In the genomic region with DNA sequence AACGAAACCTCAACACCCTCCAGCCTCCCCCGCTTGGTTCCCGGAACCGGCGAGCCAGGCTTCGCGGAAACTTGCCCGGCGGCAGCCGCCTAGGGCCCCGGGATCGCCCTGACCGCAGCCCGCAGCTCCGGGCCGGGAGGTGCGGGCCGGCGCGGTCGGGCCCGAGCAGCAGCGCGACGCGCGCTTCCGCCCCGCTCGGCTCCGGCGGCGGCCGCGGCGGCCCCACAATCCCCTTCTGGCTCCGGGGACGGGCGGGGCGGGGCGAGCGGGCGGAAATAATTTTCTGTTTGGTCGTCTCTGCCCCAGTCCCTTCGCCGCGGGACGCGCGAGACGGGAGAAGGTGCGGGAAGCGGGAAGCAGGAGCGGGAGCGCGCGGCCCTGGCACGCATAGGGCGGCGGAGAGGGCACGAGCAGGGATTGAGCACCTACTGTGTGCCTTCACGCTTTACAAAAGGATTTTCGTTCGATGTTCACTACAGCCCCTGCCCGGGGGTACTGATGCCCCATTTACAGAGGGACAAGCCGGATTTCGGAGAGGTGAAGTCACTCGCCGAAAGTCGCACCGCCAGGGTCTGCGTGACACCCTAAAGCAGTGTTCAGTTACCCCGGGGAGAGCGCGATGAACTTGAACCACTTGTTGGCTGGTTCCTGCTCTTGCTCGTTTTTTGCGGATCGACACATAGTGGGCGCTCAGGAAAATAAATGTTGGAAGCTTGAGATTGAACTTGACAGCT, we compare ENCODE assay signal across 8 cellular contexts. TPM values are rescaled to one million over a fixed set of nuclear protein-coding genes. Genes with fewer than 3 reads are reported as not detected.
DNase-seq lines count a peak whose midpoint lies in the region; ATAC-seq and TF ChIP-seq lines count a peak whose summit lies in the region.

No MANE protein-coding gene starts in this region.

- H3K27me3 ChIP-seq in Peyer's patch = no peaks in the 10 kb centered on the region

- H3K9me3 ChIP-seq in Peyer's patch = no peaks in the 10 kb centered on the region

- H3K4me1 Mint-ChIP-seq in IgD-negative memory B cell = peaks cover 17 to 23% (median 20%) of the 10 kb centered on the region in 3 donors
- peaks cover 46% of the 10 kb centered on the region for H3K4me1 Mint-ChIP-seq in activated T-helper 2 cell treated with anti-CD3 and anti-CD28 coated beads, Interferon-gamma antibody, Interleukin-2, Interleukin-4, amounts not matched to agents 10 μg/mL and 5 μg/mL and 100 μg/mL, durations not matched to agents 14 hours and 24 hours and 36 hours (ENCODE audit: low read depth)
- H3K4me1 Mint-ChIP-seq in naive thymus-derived CD8-positive, alpha-beta T cell = peaks cover 31 to 50% (median 47%) of the 10 kb centered on the region in 4 donors
- peaks cover 46% of the 10 kb centered on the region for H3K4me1 Mint-ChIP-seq in stimulated activated effector memory CD8-positive, alpha-beta T cell treated with anti-CD3 and anti-CD28 coated beads, Interleukin-12 subunit alpha, Interleukin-12 subunit beta, amount 100 ng/mL, for 72 hours

- H3K4me1 ChIP-seq in Peyer's patch = peaks cover 0 to 25% (median 4%) of the 10 kb centered on the region in 4 donors

- TF ChIP-seq POLR2A in Peyer's patch (IDR thresholded peaks at IDR 0.05) = peak; percentile 83 to 85

- ATAC-seq in GM19025 (IDR thresholded peaks at IDR 0.05; ENCODE audit: low read depth, unreplicated experiment) = peak; percentile 29
- ATAC-seq in naive thymus-derived CD8-positive, alpha-beta T cell = peak; percentile 41 to 48
- ATAC-seq in stimulated activated effector memory CD8-positive, alpha-beta T cell treated with anti-CD3 and anti-CD28 coated beads, Interleukin-12 subunit alpha, Interleukin-12 subunit beta, amount 100 ng/mL, for 72 hours = peak; percentile 37

- H3K36me3 Mint-ChIP-seq in IgD-negative memory B cell = no peaks in the 10 kb centered on the region
- peaks cover 21% of the 10 kb centered on the region for H3K36me3 Mint-ChIP-seq in activated T-helper 2 cell treated with anti-CD3 and anti-CD28 coated beads, Interferon-gamma antibody, Interleukin-2, Interleukin-4, amounts not matched to agents 10 μg/mL and 5 μg/mL and 100 μg/mL, durations not matched to agents 14 hours and 24 hours and 36 hours (ENCODE audit: low read depth)
- peaks cover 0 to 3% (median 0%) of the 10 kb centered on the region in 3 donors for H3K36me3 Mint-ChIP-seq in naive thymus-derived CD8-positive, alpha-beta T cell
- peaks cover 64% of the 10 kb centered on the region for H3K36me3 Mint-ChIP-seq in stimulated activated effector memory CD8-positive, alpha-beta T cell treated with anti-CD3 and anti-CD28 coated beads, Interleukin-12 subunit alpha, Interleukin-12 subunit beta, amount 100 ng/mL, for 72 hours

- H3K4me3 ChIP-seq in Peyer's patch (peak overlapping the region; percentile 87 to 97 (median 94)), fibroblast of mammary gland (ENCODE audit: control insufficient read depth, low read depth, low read length) (peak overlapping the region; percentile 80)

- TF ChIP-seq CTCF in AG09319 (IDR thresholded peaks at IDR 0.05; ENCODE audit: low read depth, low read length) (no peak), Peyer's patch (IDR thresholded peaks at IDR 0.05) (peak in 1 of 6 experiments; percentile 1), fibroblast of mammary gland (conservative IDR thresholded peaks at IDR 0.05; ENCODE audit: control insufficient read depth, insufficient read depth, low read depth, low read length) (no peak)

- peak; percentile 55 for DNase-seq in AG09319 (ENCODE audit: extremely low read depth, low read depth)
- peak; percentile 85 to 94 (median 94) for DNase-seq in Peyer's patch
- peak; percentile 74 for DNase-seq in activated T-helper 2 cell treated with anti-CD3 and anti-CD28 coated beads, Interferon-gamma antibody, Interleukin-2, Interleukin-4, amounts not matched to agents 10 μg/mL and 5 μg/mL and 100 μg/mL, durations not matched to agents 14 hours and 24 hours and 36 hours (ENCODE audit: low spot score)
- peak; percentile 75 for DNase-seq in fibroblast of mammary gland (ENCODE audit: low read depth)
- DNase-seq in naive thymus-derived CD8-positive, alpha-beta T cell = peak; percentile 57 to 84 (median 74)
- DNase-seq in stimulated activated effector memory CD8-positive, alpha-beta T cell treated with anti-CD3 and anti-CD28 coated beads, Interleukin-12 subunit alpha, Interleukin-12 subunit beta, amount 100 ng/mL, for 72 hours (ENCODE audit: low spot score in 2 of 2) = peak in 1 of 2 donors; percentile 90

- H3K27ac Mint-ChIP-seq in IgD-negative memory B cell = peak overlapping the region; percentile 82 to 97 (median 92)
- peak overlapping the region; percentile 99 for H3K27ac Mint-ChIP-seq in activated T-helper 2 cell treated with anti-CD3 and anti-CD28 coated beads, Interferon-gamma antibody, Interleukin-2, Interleukin-4, amounts not matched to agents 10 μg/mL and 5 μg/mL and 100 μg/mL, durations not matched to agents 14 hours and 24 hours and 36 hours
- peak overlapping the region; percentile 92 to 99 (median 97) for H3K27ac Mint-ChIP-seq in naive thymus-derived CD8-positive, alpha-beta T cell
- peak overlapping the region; percentile 100 for H3K27ac Mint-ChIP-seq in stimulated activated effector memory CD8-positive, alpha-beta T cell treated with anti-CD3 and anti-CD28 coated beads, Interleukin-12 subunit alpha, Interleukin-12 subunit beta, amount 100 ng/mL, for 72 hours

- H3K36me3 ChIP-seq in Peyer's patch = peaks cover 0 to 3% (median 0%) of the 10 kb centered on the region in 3 donors

- POLR2A ChIA-PET in naive thymus-derived CD8-positive, alpha-beta T cell (lab: Charles Lee) = interaction anchor here (0.9 to 22.8 kb wide), 9 partner anchors 8 to 449 kb away, joined by 3 to 395 read pairs (median 5); a partner anchor contains a TSS

- peak overlapping the region; percentile 76 to 98 (median 97) for H3K4me3 Mint-ChIP-seq in IgD-negative memory B cell
- peak overlapping the region; percentile 96 for H3K4me3 Mint-ChIP-seq in activated T-helper 2 cell treated with anti-CD3 and anti-CD28 coated beads, Interferon-gamma antibody, Interleukin-2, Interleukin-4, amounts not matched to agents 10 μg/mL and 5 μg/mL and 100 μg/mL, durations not matched to agents 14 hours and 24 hours and 36 hours (ENCODE audit: low read depth)
- peak overlapping the region; percentile 92 to 99 (median 98) for H3K4me3 Mint-ChIP-seq in naive thymus-derived CD8-positive, alpha-beta T cell
- H3K4me3 Mint-ChIP-seq in stimulated activated effector memory CD8-positive, alpha-beta T cell treated with anti-CD3 and anti-CD28 coated beads, Interleukin-12 subunit alpha, Interleukin-12 subunit beta, amount 100 ng/mL, for 72 hours = peak overlapping the region; percentile 99

- peak overlapping the region; percentile 89 to 99 (median 97) for H3K27ac ChIP-seq in Peyer's patch

- peaks cover 2% of the 10 kb centered on the region for H3K27me3 Mint-ChIP-seq in IgD-negative memory B cell
- H3K27me3 Mint-ChIP-seq in activated T-helper 2 cell treated with anti-CD3 and anti-CD28 coated beads, Interferon-gamma antibody, Interleukin-2, Interleukin-4, amounts not matched to agents 10 μg/mL and 5 μg/mL and 100 μg/mL, durations not matched to agents 14 hours and 24 hours and 36 hours (ENCODE audit: low read depth) = no peaks in the 10 kb centered on the region
- H3K27me3 Mint-ChIP-seq in naive thymus-derived CD8-positive, alpha-beta T cell = peaks cover 0 to 2% (median 0%) of the 10 kb centered on the region in 5 donors

- intact Hi-C loops in activated T-helper 2 cell treated with anti-CD3 and anti-CD28 coated beads, Interferon-gamma antibody, Interleukin-2, Interleukin-4, amounts not matched to agents 10 μg/mL and 5 μg/mL and 100 μg/mL, durations not matched to agents 14 hours and 24 hours and 36 hours (cut with micrococcal nuclease) = loop anchor here (5.0 kb wide), 2 partner anchors 150 to 170 kb away; a partner anchor contains a TSS

- H3K9me3 Mint-ChIP-seq in IgD-negative memory B cell = no peaks in the 10 kb centered on the region
- H3K9me3 Mint-ChIP-seq in activated T-helper 2 cell treated with anti-CD3 and anti-CD28 coated beads, Interferon-gamma antibody, Interleukin-2, Interleukin-4, amounts not matched to agents 10 μg/mL and 5 μg/mL and 100 μg/mL, durations not matched to agents 14 hours and 24 hours and 36 hours = peaks cover 5% of the 10 kb centered on the region
- no peaks in the 10 kb centered on the region for H3K9me3 Mint-ChIP-seq in naive thymus-derived CD8-positive, alpha-beta T cell
- H3K9me3 Mint-ChIP-seq in stimulated activated effector memory CD8-positive, alpha-beta T cell treated with anti-CD3 and anti-CD28 coated beads, Interleukin-12 subunit alpha, Interleukin-12 subunit beta, amount 100 ng/mL, for 72 hours = no peaks in the 10 kb centered on the region

RNA-seq across cellular contexts. Expression of a gene that starts 2.7 kb away (rescaled TPM):
- 7.9 TPM for polyA plus RNA-seq in IgD-negative memory B cell
- total RNA-seq in Peyer's patch = 100 to 1,000 TPM in 3 of 4 donors, 10 to 100 TPM in 1; 69.2 to 297 (median 190) TPM
- total RNA-seq in activated T-helper 2 cell treated with anti-CD3 and anti-CD28 coated beads, Interferon-gamma antibody, Interleukin-2, Interleukin-4, amounts not matched to agents 10 μg/mL and 5 μg/mL and 100 μg/mL, durations not matched to agents 14 hours and 24 hours and 36 hours = 211 and 213 TPM in 2 replicates
- total RNA-seq in naive thymus-derived CD8-positive, alpha-beta T cell = 100 to 1,000 TPM; 481 to 489 TPM
- polyA plus RNA-seq in naive thymus-derived CD8-positive, alpha-beta T cell = 10 to 100 TPM in 1 of 3 donors, 1 to 10 TPM in 2; 5.5 to 11.9 (median 8.3) TPM

RNA-seq across cellular contexts. Expression of a gene that starts 27.6 kb away (rescaled TPM):
- polyA plus RNA-seq in IgD-negative memory B cell = not detected
- total RNA-seq in Peyer's patch = 1 to 10 TPM in 1 of 4 donors, under 1 TPM in 1, not detected in 2; 0.54 to 3.3 TPM
- 34.9 TPM in 2 replicates for total RNA-seq in activated T-helper 2 cell treated with anti-CD3 and anti-CD28 coated beads, Interferon-gamma antibody, Interleukin-2, Interleukin-4, amounts not matched to agents 10 μg/mL and 5 μg/mL and 100 μg/mL, durations not matched to agents 14 hours and 24 hours and 36 hours
- total RNA-seq in naive thymus-derived CD8-positive, alpha-beta T cell = 1 to 10 TPM; 1.2 TPM
- under 1 TPM in 2 of 3 donors, not detected in 1; 0.04 to 0.10 TPM for polyA plus RNA-seq in naive thymus-derived CD8-positive, alpha-beta T cell

RNA-seq across cellular contexts. Expression of a gene that starts 27.8 kb away (rescaled TPM):
- polyA plus RNA-seq in IgD-negative memory B cell = 29.1 TPM
- 10 to 100 TPM; 10.7 to 55.0 (median 43.2) TPM for total RNA-seq in Peyer's patch
- 32.2 and 37.0 TPM in 2 replicates for total RNA-seq in activated T-helper 2 cell treated with anti-CD3 and anti-CD28 coated beads, Interferon-gamma antibody, Interleukin-2, Interleukin-4, amounts not matched to agents 10 μg/mL and 5 μg/mL and 100 μg/mL, durations not matched to agents 14 hours and 24 hours and 36 hours
- 10 to 100 TPM; 10.7 to 12.3 TPM for total RNA-seq in naive thymus-derived CD8-positive, alpha-beta T cell
- 10 to 100 TPM; 40.5 to 63.3 (median 46.2) TPM for polyA plus RNA-seq in naive thymus-derived CD8-positive, alpha-beta T cell

RNA-seq across cellular contexts. Expression of a gene that starts 45.8 kb away (rescaled TPM):
- polyA plus RNA-seq in IgD-negative memory B cell = not detected
- 10 to 100 TPM in 2 of 4 donors, 1 to 10 TPM in 2; 8.3 to 41.9 (median 14.5) TPM for total RNA-seq in Peyer's patch
- total RNA-seq in activated T-helper 2 cell treated with anti-CD3 and anti-CD28 coated beads, Interferon-gamma antibody, Interleukin-2, Interleukin-4, amounts not matched to agents 10 μg/mL and 5 μg/mL and 100 μg/mL, durations not matched to agents 14 hours and 24 hours and 36 hours = 5.8 and 7.4 TPM in 2 replicates
- not detected for total RNA-seq in naive thymus-derived CD8-positive, alpha-beta T cell
- under 1 TPM in 1 of 3 donors, not detected in 2; 0.08 TPM for polyA plus RNA-seq in naive thymus-derived CD8-positive, alpha-beta T cell

RNA-seq across cellular contexts. Expression of a gene that starts 50.2 kb away (rescaled TPM):
- polyA plus RNA-seq in IgD-negative memory B cell = 426 TPM
- total RNA-seq in Peyer's patch = 100 to 1,000 TPM; 106 to 165 (median 109) TPM
- 337 and 342 TPM in 2 replicates for total RNA-seq in activated T-helper 2 cell treated with anti-CD3 and anti-CD28 coated beads, Interferon-gamma antibody, Interleukin-2, Interleukin-4, amounts not matched to agents 10 μg/mL and 5 μg/mL and 100 μg/mL, durations not matched to agents 14 hours and 24 hours and 36 hours
- 10 to 100 TPM; 94.1 to 96.4 TPM for total RNA-seq in naive thymus-derived CD8-positive, alpha-beta T cell
- 100 to 1,000 TPM; 338 to 361 (median 349) TPM for polyA plus RNA-seq in naive thymus-derived CD8-positive, alpha-beta T cell
